ENCODE assay signal across 12 cellular contexts in the genomic region with DNA sequence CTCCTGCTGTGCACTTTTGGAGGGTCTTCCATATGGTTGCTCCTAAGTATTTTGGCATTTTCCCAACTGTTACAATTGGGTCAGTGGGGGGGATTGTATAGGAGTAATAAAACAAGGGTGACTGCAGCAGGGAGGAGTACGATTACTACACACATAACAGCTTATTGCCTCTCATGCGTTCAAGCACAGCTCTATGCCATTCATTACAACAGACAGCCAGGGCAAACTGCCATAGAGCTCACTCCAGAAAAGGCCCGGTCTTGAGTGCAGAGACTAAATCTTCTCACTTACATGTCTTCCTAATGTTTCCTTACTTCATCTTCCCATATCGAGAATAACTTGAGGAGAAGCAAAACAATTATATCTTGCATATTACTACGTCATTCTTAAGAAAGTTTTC. TPM values are rescaled to one million over a fixed set of nuclear protein-coding genes. Genes with fewer than 3 reads are reported as not detected.
DNase-seq lines count a peak whose midpoint lies in the region; ATAC-seq and TF ChIP-seq lines count a peak whose summit lies in the region.
"Had no signal": no experiment of that assay in that cellular context is flagged by ENCODE, and none has a peak within 500 bp of the region (broad histone marks: within the 10 kb centered on the region; RNA-seq: fewer than 3 reads in every experiment).

No MANE protein-coding gene starts in this region.

- peaks cover 27% of the 10 kb centered on the region for H3K4me1 ChIP-seq in CD8-positive, alpha-beta T cell (ENCODE audit: insufficient read depth, low read length)
- peaks cover 11 to 17% of the 10 kb centered on the region in 2 donors for H3K4me1 ChIP-seq in adrenal gland (replicated peaks in 1 of 2)
- H3K4me1 ChIP-seq in naive thymus-derived CD4-positive, alpha-beta T cell (ENCODE audit: control insufficient read depth in 2 of 2, insufficient read depth in 2 of 2, low read length in 2 of 2), result peaks cover 12 to 17% of the 10 kb centered on the region in 2 donors

- H3K27me3 Mint-ChIP-seq in CD8-positive, alpha-beta T cell (ENCODE audit: low read depth), result peaks cover 11% of the 10 kb centered on the region
- H3K27me3 Mint-ChIP-seq in HFFc6 (ENCODE audit: insufficient read depth), result peaks cover 4% of the 10 kb centered on the region; the same call in 1 of the 2 replicates
- peaks cover 7 to 36% (median 19%) of the 10 kb centered on the region in 5 donors for H3K27me3 Mint-ChIP-seq in naive thymus-derived CD4-positive, alpha-beta T cell

- in situ Hi-C loops in KBM-7 (cut with MboI; ENCODE audit: low pct_unique_long_range_greater_than_20kb, low sequenced_read_pairs), result no loop called here

- no peak for ATAC-seq in CD8-positive, alpha-beta T cell
- ATAC-seq in naive thymus-derived CD4-positive, alpha-beta T cell, result no peak
- no peak for ATAC-seq in GM18502 (IDR thresholded peaks at IDR 0.05; ENCODE audit: poor library complexity, unreplicated experiment)

- H3K27ac Mint-ChIP-seq in CD8-positive, alpha-beta T cell, result no peak overlapping the region
- H3K27ac Mint-ChIP-seq in HFFc6, result no peak overlapping the region; the same call in 1 of the 2 replicates
- H3K27ac Mint-ChIP-seq in naive thymus-derived CD4-positive, alpha-beta T cell, result peak overlapping the region in 3 of 9 donors; percentile 66 to 81 (median 71)

- H3K36me3 Mint-ChIP-seq in CD8-positive, alpha-beta T cell, result peaks cover 14% of the 10 kb centered on the region
- peaks cover 7% of the 10 kb centered on the region for H3K36me3 Mint-ChIP-seq in HFFc6 (ENCODE audit: low read depth)
- peaks cover 0 to 3% (median 1%) of the 10 kb centered on the region in 5 donors for H3K36me3 Mint-ChIP-seq in naive thymus-derived CD4-positive, alpha-beta T cell

- no peaks in the 10 kb centered on the region for H3K27me3 ChIP-seq in CD8-positive, alpha-beta T cell (ENCODE audit: insufficient read depth, low read length)
- no peaks in the 10 kb centered on the region for H3K27me3 ChIP-seq in adrenal gland
- no peaks in the 10 kb centered on the region for H3K27me3 ChIP-seq in naive thymus-derived CD4-positive, alpha-beta T cell (ENCODE audit: control insufficient read depth in 2 of 2, insufficient read depth in 2 of 2, low read length in 2 of 2)
- H3K27me3 ChIP-seq: esophagus muscularis mucosa had no signal

- POLR2A ChIA-PET in CD8-positive, alpha-beta T cell (lab: Charles Lee), result interaction anchor here (1.2 kb wide), 1 partner anchor 924 kb away, joined by 3 read pairs; a partner anchor contains a TSS
- POLR2A ChIA-PET in naive thymus-derived CD4-positive, alpha-beta T cell (lab: Charles Lee), result no interaction called here

- no peak overlapping the region for H3K27ac ChIP-seq in CD8-positive, alpha-beta T cell (ENCODE audit: low read depth, low read length)
- H3K27ac ChIP-seq in adrenal gland, result no peak overlapping the region
- H3K27ac ChIP-seq in naive thymus-derived CD4-positive, alpha-beta T cell (ENCODE audit: low read depth, low read length), result no peak overlapping the region
- H3K27ac ChIP-seq: esophagus muscularis mucosa, thoracic aorta had no signal

- intact Hi-C loops in CD8-positive, alpha-beta T cell (cut with DNase I, micrococcal nuclease), result loop anchor here (2.0 to 5.0 kb wide), 2 partner anchors 15 to 832 kb away; a partner anchor contains a TSS
- intact Hi-C loops in adrenal gland (cut with DNase I), result no loop called here
- intact Hi-C loops in naive thymus-derived CD4-positive, alpha-beta T cell (cut with micrococcal nuclease), result loop anchor here (2.0 to 5.0 kb wide), 3 partner anchors 35 to 923 kb away; a partner anchor contains a TSS

- WGBS in adrenal gland, 4 donors, result 41 to 62% (median 52%) methylated on average over 5 of the region's 5 CpGs

- H3K4me3 Mint-ChIP-seq in CD8-positive, alpha-beta T cell, result peak overlapping the region; percentile 70
- peak overlapping the region; percentile 38; the same call in 1 of the 2 replicates for H3K4me3 Mint-ChIP-seq in HFFc6
- peak overlapping the region; percentile 36 to 99 (median 72) for H3K4me3 Mint-ChIP-seq in naive thymus-derived CD4-positive, alpha-beta T cell

- no peak overlapping the region for H3K4me3 ChIP-seq in CD8-positive, alpha-beta T cell (ENCODE audit: low read depth, low read length)
- no peak overlapping the region for H3K4me3 ChIP-seq in adrenal gland
- H3K4me3 ChIP-seq in naive thymus-derived CD4-positive, alpha-beta T cell (ENCODE audit: low read length), result no peak overlapping the region

- TF ChIP-seq CTCF in CD8-positive, alpha-beta T cell (IDR thresholded peaks at IDR 0.05), result no peak
- no peak for TF ChIP-seq CTCF in HFFc6 (IDR thresholded peaks at IDR 0.05)
- no peak for TF ChIP-seq CTCF in adrenal gland (IDR thresholded peaks at IDR 0.05)

- no peaks in the 10 kb centered on the region for H3K9me3 ChIP-seq in CD8-positive, alpha-beta T cell (ENCODE audit: low read length)
- no peaks in the 10 kb centered on the region for H3K9me3 ChIP-seq in adrenal gland (replicated peaks in 1 of 3)
- no peaks in the 10 kb centered on the region for H3K9me3 ChIP-seq in naive thymus-derived CD4-positive, alpha-beta T cell (ENCODE audit: control insufficient read depth in 2 of 3, low read length in 3 of 3)
- H3K9me3 ChIP-seq: esophagus muscularis mucosa, thoracic aorta had no signal

- H3K36me3 ChIP-seq in CD8-positive, alpha-beta T cell (ENCODE audit: insufficient read depth, low read length), result no peaks in the 10 kb centered on the region
- no peaks in the 10 kb centered on the region for H3K36me3 ChIP-seq in adrenal gland (replicated peaks in 1 of 2)
- peaks cover 0 to 12% (median 0%) of the 10 kb centered on the region in 3 experiments for H3K36me3 ChIP-seq in naive thymus-derived CD4-positive, alpha-beta T cell (ENCODE audit: control insufficient read depth in 2 of 3, insufficient read depth in 3 of 3, low read length in 3 of 3)
- H3K36me3 ChIP-seq: esophagus muscularis mucosa, thoracic aorta had no signal

- CTCF ChIA-PET in CD8-positive, alpha-beta T cell (lab: Charles Lee), result no interaction called here
- CTCF ChIA-PET in naive thymus-derived CD4-positive, alpha-beta T cell (lab: Charles Lee), result no interaction called here

- TF ChIP-seq POLR2A in adrenal gland (IDR thresholded peaks at IDR 0.05), result no peak

- DNase-seq in CD8-positive, alpha-beta T cell, result no peak
- DNase-seq in HFFc6 (no peak), adrenal gland (peak; percentile 21 to 62 (median 32)), HCEC 1CT (no peak), KBM-7 (no peak), mesenteric fat pad (ENCODE audit: low spot score) (no peak)
- DNase-seq in naive thymus-derived CD4-positive, alpha-beta T cell, result no peak
- DNase-seq: mesendoderm; NK-92 treated with Interleukin-12 subunit alpha and Interleukin-12 subunit beta, amount 100 ng/mL, for 24 hours had no signal

- H3K4me1 Mint-ChIP-seq in CD8-positive, alpha-beta T cell (ENCODE audit: low read depth), result peaks cover 37% of the 10 kb centered on the region
- peaks cover 23% of the 10 kb centered on the region for H3K4me1 Mint-ChIP-seq in HFFc6 (ENCODE audit: low read depth)
- peaks cover 15 to 45% (median 27%) of the 10 kb centered on the region in 7 donors for H3K4me1 Mint-ChIP-seq in naive thymus-derived CD4-positive, alpha-beta T cell

- H3K9me3 Mint-ChIP-seq in CD8-positive, alpha-beta T cell, result peaks cover 3% of the 10 kb centered on the region
- no peaks in the 10 kb centered on the region; the same call in 1 of the 2 replicates for H3K9me3 Mint-ChIP-seq in HFFc6
- peaks cover 0 to 5% (median 2%) of the 10 kb centered on the region in 11 donors for H3K9me3 Mint-ChIP-seq in naive thymus-derived CD4-positive, alpha-beta T cell

RNA-seq across cellular contexts. Expression of a gene that starts 1.4 kb away (rescaled TPM):
- total RNA-seq in CD8-positive, alpha-beta T cell, result 10 to 100 TPM; 32.4 to 35.8 TPM
- 10 to 100 TPM; 34.9 to 46.4 (median 38.4) TPM for total RNA-seq in HFFc6 (2021; fragmentation: NEBNext Ultra II Directional; extraction: Animal tissue kit (Norgen Biotek cat#: 25700))
- total RNA-seq in adrenal gland, result 10 to 100 TPM; 14.9 to 45.0 (median 34.8) TPM
- 10 to 100 TPM; 10.0 to 50.3 (median 11.7) TPM for polyA plus RNA-seq in adrenal gland
- 10 to 100 TPM; 20.7 to 27.4 (median 23.4) TPM for total RNA-seq in naive thymus-derived CD4-positive, alpha-beta T cell
- 10 to 100 TPM; 35.4 to 41.2 TPM for polyA plus RNA-seq in naive thymus-derived CD4-positive, alpha-beta T cell
- 33.6 TPM for total RNA-seq in mesenteric fat pad

RNA-seq across cellular contexts. Expression of a gene that starts 50.7 kb away (rescaled TPM):
- not detected for total RNA-seq in CD8-positive, alpha-beta T cell
- not detected for total RNA-seq in HFFc6 (2021; fragmentation: NEBNext Ultra II Directional; extraction: Animal tissue kit (Norgen Biotek cat#: 25700))
- total RNA-seq in adrenal gland (not detected), mesenteric fat pad (not detected)
- polyA plus RNA-seq in adrenal gland, result not detected
- total RNA-seq in naive thymus-derived CD4-positive, alpha-beta T cell, result not detected
- polyA plus RNA-seq in naive thymus-derived CD4-positive, alpha-beta T cell, result not detected
- total RNA-seq: esophagus muscularis mucosa, thoracic aorta had no signal

Comparison
In these comparisons a context has a peak if more than half of its experiments do, and no peak if none do; other contexts are left out.
1. DNase-seq: peak in adrenal gland (7 of 7); none in CD8-positive, alpha-beta T cell (0 of 7), HFFc6 (single experiment), naive thymus-derived CD4-positive, alpha-beta T cell (0 of 9), HCEC 1CT (single experiment), KBM-7 (single experiment) and mesenteric fat pad (single experiment).
2. intact Hi-C loops: an anchor here in CD8-positive, alpha-beta T cell (2.0 to 5.0 kb wide) and naive thymus-derived CD4-positive, alpha-beta T cell (2.0 to 5.0 kb wide); none called in adrenal gland.
3. Peak in every context shown above with its lines, with median percentiles within 50 percentile points of each other: H3K4me3 Mint-ChIP-seq.